ENCODE assay signal across 26 cellular contexts in genomic region chr6:51299649-51300380, GRCh38.
A peak's percentile ranks its signal among the peaks of the same experiment; 100 is the strongest.
DNase-seq lines count a peak whose midpoint lies in the region; ATAC-seq and TF ChIP-seq lines count a peak whose summit lies in the region.
"Had no signal": no experiment of that assay in that cellular context is flagged by ENCODE, and none has a peak within 500 bp of the region (broad histone marks: within the 10 kb centered on the region; RNA-seq: fewer than 3 reads in every experiment).

No MANE protein-coding gene starts in this region.

- no peak overlapping the region for H3K4me3 ChIP-seq in stomach
- H3K4me3 ChIP-seq: PC-9, tibial artery had no signal

- H3K27me3 ChIP-seq in foreskin keratinocyte, result no peaks in the 10 kb centered on the region
- H3K27me3 ChIP-seq in stomach, result no peaks in the 10 kb centered on the region
- H3K27me3 ChIP-seq: tibial artery had no signal

- H3K4me1 ChIP-seq in foreskin keratinocyte (peaks cover 13% of the 10 kb centered on the region), stomach (no peaks in the 10 kb centered on the region)
- H3K4me1 ChIP-seq: tibial artery had no signal

- 77 to 93% (median 81%) methylated on average over 3 of the region's 3 CpGs for WGBS in stomach, 5 donors

- H3K36me3 ChIP-seq in stomach, result no peaks in the 10 kb centered on the region
- H3K36me3 ChIP-seq: tibial artery had no signal

- intact Hi-C loops in posterior cingulate gyrus (cut with DNase I) (no loop called here), stomach (cut with DNase I; ENCODE audit: low total_unique reads) (no loop called here)

- TF ChIP-seq CTCF in foreskin keratinocyte (conservative IDR thresholded peaks at IDR 0.05) (no peak), stomach (IDR thresholded peaks at IDR 0.05) (no peak)

- ATAC-seq in foreskin keratinocyte (peak; percentile 95), HG02852 (IDR thresholded peaks at IDR 0.05; ENCODE audit: unreplicated experiment) (no peak)
- ATAC-seq: activated CD4-positive, alpha-beta T cell treated with anti-CD3 and anti-CD28 coated beads for 36 hours; activated CD8-positive, alpha-beta T cell treated with anti-CD3 and anti-CD28 coated beads, Interleukin-2, amount 10 ng/mL, durations not matched to agents 7 days and 5 days; activated naive CD8-positive, alpha-beta T cell treated with anti-CD3 and anti-CD28 coated beads, Interleukin-2, amount 50 U/mL, for 24 hours; HCT116; naive thymus-derived CD4-positive, alpha-beta T cell; stimulated activated naive CD8-positive, alpha-beta T cell treated with anti-CD3 and anti-CD28 coated beads, Interleukin-15, amount 100 ng/mL, for 72 hours had no signal

- TF ChIP-seq POLR2A in stomach (IDR thresholded peaks at IDR 0.05), result no peak

- peak; percentile 31 for DNase-seq in NCI-H345 (lab: John Stamatoyannopoulos, UW)
- DNase-seq in NCI-H345 treated with DMSO at 0.1 percent for 48 hours (lab: John Stamatoyannopoulos, UW; ENCODE audit: unreplicated experiment), result no peak
- DNase-seq in OCI-M1 (lab: John Stamatoyannopoulos, UW), result peak; percentile 39
- DNase-seq in foreskin keratinocyte, result peak; percentile 57 to 83
- no peak for DNase-seq in stimulated activated CD4-positive, alpha-beta T cell treated with anti-CD3 and anti-CD28 coated beads, Interleukin-2, amount 100 ng/mL, for 24 hours
- DNase-seq in posterior cingulate gyrus, result no peak
- DNase-seq in stomach, result no peak
- DNase-seq: activated CD4-positive, alpha-beta T cell treated with anti-CD3 and anti-CD28 coated beads for 36 hours; activated CD8-positive, alpha-beta T cell treated with anti-CD3 and anti-CD28 coated beads, Interleukin-2, amount 10 ng/mL, durations not matched to agents 7 days and 5 days; activated effector memory CD4-positive, alpha-beta T cell treated with anti-CD3 and anti-CD28 coated beads, Interleukin-2, amount 50 U/mL, for 16 hours; activated naive CD8-positive, alpha-beta T cell treated with anti-CD3 and anti-CD28 coated beads, Interleukin-2, amount 50 U/mL, for 24 hours; activated T-cell treated with anti-CD3 and anti-CD28 coated beads for 4 hours; CD4-positive, CD25-positive, alpha-beta regulatory T cell; GDM1; KBM-7; midbrain; naive thymus-derived CD4-positive, alpha-beta T cell; NCI-H187; NCI-H446; nucleus accumbens; PC-9; SHP77; stimulated activated naive CD8-positive, alpha-beta T cell treated with anti-CD3 and anti-CD28 coated beads, Interleukin-15, amount 100 ng/mL, for 72 hours; tibial artery had no signal

- H3K27ac ChIP-seq in foreskin keratinocyte (no peak overlapping the region), stomach (no peak overlapping the region)
- H3K27ac ChIP-seq: PC-9, tibial artery had no signal

- no peak for TF ChIP-seq EP300 in stomach (IDR thresholded peaks at IDR 0.05)

- no peaks in the 10 kb centered on the region for H3K9me3 ChIP-seq in stomach
- H3K9me3 ChIP-seq: tibial artery had no signal

Comparison
In these comparisons a context has a peak if more than half of its experiments do, and no peak if none do; other contexts are left out.
1. DNase-seq: peak in NCI-H345 (single experiment), OCI-M1 (single experiment) and foreskin keratinocyte (2 of 2); none in NCI-H345 treated with DMSO at 0.1 percent for 48 hours (single experiment), stimulated activated CD4-positive, alpha-beta T cell treated with anti-CD3 and anti-CD28 coated beads, Interleukin-2, amount 100 ng/mL, for 24 hours (0 of 2), posterior cingulate gyrus (0 of 10) and stomach (single experiment).